In genomic region chr4:15457401-15458201, GRCh38 we compare ENCODE assay signal across 8 cellular contexts. TPM values are rescaled to one million over a fixed set of nuclear protein-coding genes. Genes with fewer than 3 reads are reported as not detected.
DNase-seq lines count a peak whose midpoint lies in the region; ATAC-seq, FAIRE-seq and TF ChIP-seq lines count a peak whose summit lies in the region.

No MANE protein-coding gene starts in this region.

- H3K4me3 ChIP-seq in lung = no peak overlapping the region

- DNase-seq in DMS114 treated with DMSO at 0.1 percent for 48 hours (lab: John Stamatoyannopoulos, UW; ENCODE audit: unreplicated experiment) (peak; percentile 34), GM19239 (ENCODE audit: insufficient read length, low spot score) (peak; percentile 17), NOMO-1 treated with DMSO at 0.1 percent for 48 hours (lab: John Stamatoyannopoulos, UW; ENCODE audit: unreplicated experiment) (peak; percentile 84), lung (ENCODE audit: low spot score) (no peak)
- DNase-seq in stimulated activated CD4-positive, alpha-beta T cell treated with anti-CD3 and anti-CD28 coated beads, Interleukin-2, amount 100 ng/mL, for 48 hours = no peak
- no peak for DNase-seq in activated CD4-positive, CD25-positive, alpha-beta regulatory T cell (lab: John Stamatoyannopoulos, UW)

- 25 to 26% methylated on average over 7 of the region's 7 CpGs for WGBS in lung, 2 donors

- no peaks in the 10 kb centered on the region for H3K27me3 ChIP-seq in lung (ENCODE audit: control insufficient read depth, insufficient read depth)

- no peaks in the 10 kb centered on the region for H3K9me3 ChIP-seq in lung (ENCODE audit: control insufficient read depth in 2 of 2, insufficient read depth in 1 of 2, low read length in 1 of 2)

- H3K27ac ChIP-seq in lung (ENCODE audit: low read depth in 1 of 2, low read length in 1 of 2) = no peak overlapping the region

- H3K4me1 ChIP-seq in lung (ENCODE audit: control insufficient read depth in 2 of 2, insufficient read depth in 2 of 2, low read length in 2 of 2) = peaks cover 0 to 5% of the 10 kb centered on the region in 2 donors

- peak; percentile 51 for FAIRE-seq in GM19239 (lab: Jason Lieb, UNC)
- peak; percentile 43 for FAIRE-seq in colon (lab: Jason Lieb, UNC)

- ATAC-seq in HG03108 (IDR thresholded peaks at IDR 0.05; ENCODE audit: unreplicated experiment) (peak; percentile 93), lung (ENCODE audit: insufficient read depth, low FRiP score) (peak; percentile 83)

- no peaks in the 10 kb centered on the region for H3K36me3 ChIP-seq in lung (ENCODE audit: control insufficient read depth in 2 of 2, insufficient read depth in 2 of 2, low read length in 2 of 2)

- peak; percentile 46 for TF ChIP-seq CTCF in lung (IDR thresholded peaks at IDR 0.05; ENCODE audit: control extremely low read depth, extremely low read depth)

RNA-seq across cellular contexts. Expression of gene CC2D2A, which starts 12.1 kb away (rescaled TPM):
- total RNA-seq in lung = 10 to 100 TPM; 37.0 to 63.7 TPM
- polyA plus RNA-seq in lung = 10 to 100 TPM in 1 of 2 donors, 1 to 10 TPM in 1; 9.2 to 12.5 TPM

RNA-seq across cellular contexts. Expression of gene C1QTNF7, which starts 29.8 kb away (rescaled TPM):
- 10 to 100 TPM in 1 of 2 donors, 1 to 10 TPM in 1; 3.1 to 10.5 TPM for total RNA-seq in lung
- 1 to 10 TPM in 1 of 2 donors, under 1 TPM in 1; 0.38 to 1.6 TPM for polyA plus RNA-seq in lung

Comparison
In these comparisons a context has a peak if more than half of its experiments do, and no peak if none do; other contexts are left out.
1. DNase-seq: peak in DMS114 treated with DMSO at 0.1 percent for 48 hours (single experiment), GM19239 (single experiment) and NOMO-1 treated with DMSO at 0.1 percent for 48 hours (single experiment); none in lung (single experiment), stimulated activated CD4-positive, alpha-beta T cell treated with anti-CD3 and anti-CD28 coated beads, Interleukin-2, amount 100 ng/mL, for 48 hours (0 of 2) and activated CD4-positive, CD25-positive, alpha-beta regulatory T cell (0 of 4).